Comparison of ENCODE assay signal across 22 cellular contexts in the genomic region with DNA sequence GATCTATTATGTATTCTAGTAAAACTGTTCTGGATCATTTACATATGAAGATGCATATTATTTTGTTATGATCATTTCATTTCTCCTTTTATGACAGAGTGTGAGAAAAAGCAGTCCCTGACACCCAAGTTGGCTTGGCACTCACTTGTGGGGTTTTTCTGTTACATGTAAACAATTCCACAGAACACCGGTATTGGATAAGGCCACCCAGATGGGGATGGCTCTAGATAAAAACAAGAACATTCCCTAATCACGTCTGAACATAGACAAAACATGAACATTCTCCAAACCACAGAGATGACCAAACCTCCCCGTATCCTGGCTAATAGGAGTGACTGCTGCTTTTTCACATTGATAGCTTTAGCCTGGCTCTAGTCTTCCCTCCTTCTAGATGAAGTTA.
"Had no signal": no experiment of that assay in that cellular context is flagged by ENCODE, and none has a peak within 500 bp of the region (broad histone marks: within the 10 kb centered on the region; RNA-seq: fewer than 3 reads in every experiment).

No MANE protein-coding gene starts in this region.

- ATAC-seq: activated CD8-positive, alpha-beta memory T cell treated with anti-CD3 and anti-CD28 coated beads, Interleukin-2, amount 10 ng/mL, durations not matched to agents 7 days and 5 days; PC-3; T-cell had no signal

- DNase-seq: activated B cell treated with CpG ODN at 0.5 μM for 24 hours; activated CD4-positive, alpha-beta T cell treated with anti-CD3 and anti-CD28 coated beads for 1 hour; activated CD4-positive, alpha-beta T cell treated with anti-CD3 and anti-CD28 coated beads, Interleukin-2, amount 10 ng/mL, durations not matched to agents 24 days and 14 days; activated CD4-positive, alpha-beta T cell treated with anti-CD3 and anti-CD28 coated beads, Interleukin-2, amount 50 U/mL, for 48 hours; activated CD8-positive, alpha-beta memory T cell treated with anti-CD3 and anti-CD28 coated beads, Interleukin-2, amount 10 ng/mL, durations not matched to agents 7 days and 5 days; activated effector memory CD4-positive, alpha-beta T cell treated with Interleukin-2 at 50 U/mL for 16 hours; activated naive CD4-positive, alpha-beta T cell; activated T-cell treated with anti-CD3 and anti-CD28 coated beads, Interleukin-2, amount 50 U/mL, for 24 hours; amygdala; NCI-H1092; NCI-H1417 treated with DMSO at 0.1 percent for 48 hours; NCI-H1694 treated with DMSO at 0.1 percent for 48 hours; NCI-H2029 treated with DMSO at 0.1 percent for 48 hours; NCI-H345; NCI-H510A treated with DMSO at 0.1 percent for 48 hours; NCI-H69; NK-92 treated with Interleukin-12 subunit alpha and Interleukin-12 subunit beta, amount 100 ng/mL, for 24 hours; PC-3; SHP77; T-cell; T-helper 2 cell; T1000 had no signal
